7 cellular contexts compared by ENCODE assay signal in genomic region chr2:179410552-179411356, GRCh38.
A peak's percentile ranks its signal among the peaks of the same experiment; 100 is the strongest.
DNase-seq lines count a peak whose midpoint lies in the region; ATAC-seq, FAIRE-seq and TF ChIP-seq lines count a peak whose summit lies in the region.

No MANE protein-coding gene starts in this region.

- H3K27me3 ChIP-seq in GM06990 (replicated peaks; ENCODE audit: control insufficient read depth, insufficient read depth, low read length) (no peaks in the 10 kb centered on the region), KMS-11 (ENCODE audit: insufficient read depth, low read depth) (no peaks in the 10 kb centered on the region), liver (ENCODE audit: control insufficient read depth in 4 of 4, insufficient read depth in 4 of 4, low read length in 3 of 4) (no peaks in the 10 kb centered on the region), thyroid gland (no peaks in the 10 kb centered on the region)

- intact Hi-C loops in thyroid gland (cut with DNase I), result no loop called here

- TF ChIP-seq RAD21 in liver (IDR thresholded peaks at IDR 0.05), result peak; percentile 81 to 92

- 26% methylated on average over 8 of the region's 8 CpGs for WGBS in liver
- 27 to 35% methylated on average over 7 to 8 of the region's 8 CpGs for WGBS in thyroid gland, 2 donors

- TF ChIP-seq POLR2A in thyroid gland (IDR thresholded peaks at IDR 0.05), result no peak

- ATAC-seq in GM21576 (IDR thresholded peaks at IDR 0.05; ENCODE audit: unreplicated experiment), result peak; percentile 92

- H3K4me1 ChIP-seq in KMS-11 (ENCODE audit: low read depth, poor library complexity, severe bottlenecking), result no peaks in the 10 kb centered on the region
- H3K4me1 ChIP-seq in liver (ENCODE audit: control insufficient read depth in 4 of 4, insufficient read depth in 4 of 4, low read length in 3 of 4), result peaks cover 0 to 3% (median 1%) of the 10 kb centered on the region in 4 donors
- no peaks in the 10 kb centered on the region for H3K4me1 ChIP-seq in thyroid gland

- H3K9ac ChIP-seq in KMS-11 (no peak overlapping the region), liver (ENCODE audit: low read depth in 1 of 2, low read length in 2 of 2) (no peak overlapping the region)

- peak; percentile 38 for FAIRE-seq in RCC 7860 (lab: Jason Lieb, UNC)

- TF ChIP-seq CTCF in GM06990 (IDR thresholded peaks at IDR 0.05; ENCODE audit: insufficient read depth, low read length, poor library complexity, severe bottlenecking), result peak; percentile 76
- peak; percentile 85 for TF ChIP-seq CTCF in KMS-11 (conservative IDR thresholded peaks at IDR 0.05; ENCODE audit: low read depth, low read length)
- TF ChIP-seq CTCF in choroid plexus epithelial cell (conservative IDR thresholded peaks at IDR 0.05; ENCODE audit: low read depth, low read length), result peak; percentile 89
- peak; percentile 72 for TF ChIP-seq CTCF in liver (IDR thresholded peaks at IDR 0.05; ENCODE audit: low read depth, low read length, missing input control)
- TF ChIP-seq CTCF in thyroid gland (IDR thresholded peaks at IDR 0.05), result peak in 5 of 6 experiments; percentile 30 to 79 (median 49)

- H3K27ac ChIP-seq in KMS-11, result no peak overlapping the region
- H3K27ac ChIP-seq in liver (ENCODE audit: low read depth in 1 of 2, low read length in 2 of 2), result no peak overlapping the region
- no peak overlapping the region for H3K27ac ChIP-seq in thyroid gland

- H3K36me3 ChIP-seq in GM06990 (ENCODE audit: control insufficient read depth, insufficient read depth, low read length) (no peaks in the 10 kb centered on the region), KMS-11 (ENCODE audit: insufficient read depth) (no peaks in the 10 kb centered on the region), liver (ENCODE audit: control insufficient read depth in 4 of 4, insufficient read depth in 3 of 4, low read depth in 1 of 4, low read length in 3 of 4) (no peaks in the 10 kb centered on the region), thyroid gland (no peaks in the 10 kb centered on the region)

- no peak overlapping the region for H3K4me3 ChIP-seq in GM06990 (replicated peaks; ENCODE audit: low read depth, low read length)
- no peak overlapping the region for H3K4me3 ChIP-seq in KMS-11 (IDR thresholded peaks at IDR 0.05; ENCODE audit: insufficient read depth, low read depth, low read length)
- H3K4me3 ChIP-seq in choroid plexus epithelial cell (ENCODE audit: low read depth, low read length), result no peak overlapping the region
- H3K4me3 ChIP-seq in liver (ENCODE audit: low read depth in 1 of 3, low read length in 3 of 3), result no peak overlapping the region
- H3K4me3 ChIP-seq in thyroid gland (replicated peaks in 1 of 3), result no peak overlapping the region

- no peaks in the 10 kb centered on the region for H3K79me2 ChIP-seq in KMS-11 (ENCODE audit: insufficient read depth, low read depth)

- H3K9me3 ChIP-seq in liver (ENCODE audit: control insufficient read depth in 4 of 4, low read length in 3 of 4) (no peaks in the 10 kb centered on the region), thyroid gland (no peaks in the 10 kb centered on the region)

- H4K20me1 ChIP-seq in KMS-11 (ENCODE audit: insufficient read depth), result no peaks in the 10 kb centered on the region

- H3K4me2 ChIP-seq in KMS-11, result no peak overlapping the region

- H2AFZ ChIP-seq in KMS-11 (ENCODE audit: low read depth), result 0 out of 2 replicates have a peak overlapping the region, but pooled peaks have one; percentile 18

- peak; percentile 9 for DNase-seq in GM06990 (ENCODE audit: extremely low read depth, insufficient read length)
- peak; percentile 44 for DNase-seq in RCC 7860 (ENCODE audit: low spot score)
- peak; percentile 85 for DNase-seq in choroid plexus epithelial cell (ENCODE audit: low read depth)
- DNase-seq in thyroid gland, result peak; percentile 22 to 33

TF ChIP-seq in liver, 16 proteins besides CTCF, POLR2A, EP300 and RAD21:
- TF ChIP-seq, protein P1, sequence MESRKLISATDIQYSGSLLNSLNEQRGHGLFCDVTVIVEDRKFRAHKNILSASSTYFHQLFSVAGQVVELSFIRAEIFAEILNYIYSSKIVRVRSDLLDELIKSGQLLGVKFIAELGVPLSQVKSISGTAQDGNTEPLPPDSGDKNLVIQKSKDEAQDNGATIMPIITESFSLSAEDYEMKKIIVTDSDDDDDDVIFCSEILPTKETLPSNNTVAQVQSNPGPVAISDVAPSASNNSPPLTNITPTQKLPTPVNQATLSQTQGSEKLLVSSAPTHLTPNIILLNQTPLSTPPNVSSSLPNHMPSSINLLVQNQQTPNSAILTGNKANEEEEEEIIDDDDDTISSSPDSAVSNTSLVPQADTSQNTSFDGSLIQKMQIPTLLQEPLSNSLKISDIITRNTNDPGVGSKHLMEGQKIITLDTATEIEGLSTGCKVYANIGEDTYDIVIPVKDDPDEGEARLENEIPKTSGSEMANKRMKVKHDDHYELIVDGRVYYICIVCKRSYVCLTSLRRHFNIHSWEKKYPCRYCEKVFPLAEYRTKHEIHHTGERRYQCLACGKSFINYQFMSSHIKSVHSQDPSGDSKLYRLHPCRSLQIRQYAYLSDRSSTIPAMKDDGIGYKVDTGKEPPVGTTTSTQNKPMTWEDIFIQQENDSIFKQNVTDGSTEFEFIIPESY (IDR thresholded peaks at IDR 0.05), result no peak
- TF ChIP-seq FOXA1 (IDR thresholded peaks at IDR 0.05) (no peak), GABPA (IDR thresholded peaks at IDR 0.05 in 1 of 2, conservative IDR thresholded peaks at IDR 0.05 in 1 of 2) (no peak), FOXA2 (IDR thresholded peaks at IDR 0.05) (no peak), JUND (IDR thresholded peaks at IDR 0.05) (no peak), TAF1 (conservative IDR thresholded peaks at IDR 0.05) (no peak), MAX (IDR thresholded peaks at IDR 0.05) (no peak)

Comparison
In these comparisons a context has a peak if more than half of its experiments do, and no peak if none do; other contexts are left out.
1. DNase-seq: peak in every context shown above with its lines; median percentile 85 in choroid plexus epithelial cell; 44 in RCC 7860; 28 in thyroid gland; 9 in GM06990.